22 cellular contexts compared by ENCODE assay signal in the genomic region with DNA sequence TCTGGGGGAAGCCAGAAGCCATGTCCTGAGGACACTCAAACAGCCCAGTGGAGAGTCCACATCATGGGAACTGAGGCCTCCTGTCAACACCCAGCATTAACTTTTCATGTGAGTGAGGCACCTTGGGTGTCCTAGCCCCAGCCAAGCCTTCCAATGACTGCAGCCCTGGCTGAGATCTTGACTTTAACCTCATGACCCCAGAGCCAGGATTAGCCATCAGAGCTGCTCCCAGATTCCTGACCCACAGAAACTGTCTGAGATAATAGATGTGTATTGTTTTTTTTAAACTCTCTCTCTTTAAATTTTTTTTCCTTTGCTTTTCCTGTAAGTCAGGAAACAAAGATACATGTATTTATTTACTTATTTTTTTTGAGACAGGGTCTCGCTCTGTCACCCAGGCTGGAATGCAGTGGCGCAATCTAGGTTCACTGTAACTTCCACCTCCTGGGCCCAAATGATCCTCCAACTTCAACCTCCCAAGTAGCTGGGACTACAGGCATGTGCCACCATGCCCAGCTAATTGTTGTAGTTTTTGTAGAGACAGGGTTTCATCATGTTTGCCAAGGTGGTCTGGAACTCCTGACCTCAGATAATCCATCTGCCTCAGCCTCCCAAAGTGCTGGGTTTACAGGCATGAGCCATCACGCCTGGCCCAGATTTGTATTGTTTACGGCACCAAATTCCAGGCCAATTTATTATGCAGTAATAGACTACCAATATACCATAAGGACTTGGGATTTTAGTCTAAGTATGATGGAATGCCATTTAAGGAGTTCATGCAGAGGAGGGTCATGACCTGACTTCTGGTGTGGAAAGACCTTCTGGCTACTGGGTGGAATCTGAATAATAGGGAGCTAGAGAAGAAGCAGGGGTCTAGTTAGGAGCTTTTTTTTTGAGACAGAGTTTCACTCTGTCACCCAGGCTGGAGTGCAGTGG. TPM values are rescaled to one million over a fixed set of nuclear protein-coding genes. Genes with fewer than 3 reads are reported as not detected.
DNase-seq lines count a peak whose midpoint lies in the region; ATAC-seq and TF ChIP-seq lines count a peak whose summit lies in the region.
"Had no signal": no experiment of that assay in that cellular context is flagged by ENCODE, and none has a peak within 500 bp of the region (broad histone marks: within the 10 kb centered on the region; RNA-seq: fewer than 3 reads in every experiment).

No MANE protein-coding gene starts in this region.

- H2BK20ac ChIP-seq in IMR-90 (ENCODE audit: low read depth, low read length): peak overlapping the region; percentile 77

- peak overlapping the region; percentile 96 for H4K91ac ChIP-seq in IMR-90 (ENCODE audit: insufficient read depth, low read depth, low read length)

- H2AK5ac ChIP-seq in IMR-90 (ENCODE audit: low read depth, low read length): peak overlapping the region; percentile 94

- H3K79me1 ChIP-seq in IMR-90 (ENCODE audit: low read depth in 1 of 2, low read length in 2 of 2): no peaks in the 10 kb centered on the region

- H3K27me3 ChIP-seq in IMR-90 (ENCODE audit: control insufficient read depth, insufficient read depth, low read length) (no peaks in the 10 kb centered on the region), left lung (no peaks in the 10 kb centered on the region), thyroid gland (no peaks in the 10 kb centered on the region)
- H3K27me3 ChIP-seq: BE2C had no signal

- peak overlapping the region; percentile 73 for H2BK120ac ChIP-seq in IMR-90 (ENCODE audit: low read depth, low read length)

- no peak overlapping the region for H4K5ac ChIP-seq in IMR-90 (ENCODE audit: low read depth, low read length)

- no peak for DNase-seq in IMR-90
- peak; percentile 36 for DNase-seq in choroid plexus epithelial cell (ENCODE audit: low read depth)
- no peak for DNase-seq in left lung
- no peak for DNase-seq in thyroid gland
- no peak for DNase-seq in foreskin melanocyte
- no peak for DNase-seq in NCI-H1694 (lab: John Stamatoyannopoulos, UW)
- DNase-seq in NAMALWA (ENCODE audit: low spot score): no peak
- DNase-seq: activated CD4-positive, alpha-beta T cell treated with anti-CD3 and anti-CD28 coated beads for 36 hours; activated naive CD4-positive, alpha-beta T cell treated with anti-CD3 and anti-CD28 coated beads, Interleukin-2, amount 10 ng/mL, durations not matched to agents 7 days and 5 days; BE2C; DMS153; hypothalamus; naive thymus-derived CD8-positive, alpha-beta T cell; NCI-H1092; NCI-H2171; NK-92 treated with Interleukin-12 subunit alpha and Interleukin-12 subunit beta, amount 100 ng/mL, for 24 hours; SHP77; stimulated activated CD4-positive, alpha-beta T cell treated with anti-CD3 and anti-CD28 coated beads, Interleukin-2, amount 100 ng/mL, for 48 hours; stimulated activated CD8-positive, alpha-beta memory T cell treated with anti-CD3 and anti-CD28 coated beads, Interleukin-4, amount 100 ng/mL, for 48 hours had no signal

- H3K4me3 ChIP-seq in IMR-90 (ENCODE audit: insufficient read depth, low read depth, low read length) (no peak overlapping the region), choroid plexus epithelial cell (ENCODE audit: low read depth, low read length) (no peak overlapping the region), left lung (no peak overlapping the region), thyroid gland (replicated peaks in 1 of 3) (no peak overlapping the region)
- H3K4me3 ChIP-seq: GM23338, lung had no signal

- CTCF ChIA-PET in IMR-90 (lab: Yijun Ruan, JAX): interaction anchor here (0.6 kb wide), 1 partner anchor 48 kb away, joined by 3 read pairs; no protein-coding TSS in a partner anchor

- peaks cover 5% of the 10 kb centered on the region for H3K4me1 ChIP-seq in IMR-90 (ENCODE audit: control insufficient read depth, insufficient read depth, low read length)
- H3K4me1 ChIP-seq in left lung: peaks cover 0 to 7% of the 10 kb centered on the region in 2 donors
- H3K4me1 ChIP-seq in thyroid gland: peaks cover 0 to 18% of the 10 kb centered on the region in 2 donors
- H3K4me1 ChIP-seq: BE2C had no signal

- H3K18ac ChIP-seq in IMR-90 (ENCODE audit: low read depth, low read length): no peak overlapping the region

- peak overlapping the region; percentile 48 for H2BK5ac ChIP-seq in IMR-90 (ENCODE audit: low read depth, low read length, poor library complexity, severe bottlenecking)

- no peak for TF ChIP-seq POLR2A in IMR-90 (IDR thresholded peaks at IDR 0.05; ENCODE audit: low read depth, low read length)
- no peak for TF ChIP-seq POLR2A in thyroid gland (IDR thresholded peaks at IDR 0.05)

- POLR2A ChIA-PET in IMR-90 (lab: Charles Lee; ENCODE audit: unreplicated experiment): no interaction called here

- no peaks in the 10 kb centered on the region for H3K36me3 ChIP-seq in IMR-90 (ENCODE audit: control insufficient read depth, insufficient read depth, low read length)
- H3K36me3 ChIP-seq in left lung: no peaks in the 10 kb centered on the region
- no peaks in the 10 kb centered on the region for H3K36me3 ChIP-seq in thyroid gland
- H3K36me3 ChIP-seq: BE2C had no signal

- WGBS in IMR-90 (ENCODE audit: extremely low coverage in 2 of 2, insufficient read length in 1 of 2), 2 experiments: no CpG with 5 or more reads among the region's 4 CpGs
- WGBS in thyroid gland, 2 donors: 86 to 91% methylated on average over 4 of the region's 4 CpGs

- ATAC-seq in IMR-90 (ENCODE audit: low read depth) (peak; percentile 74), left lung (no peak), HG03565 (IDR thresholded peaks at IDR 0.05; ENCODE audit: unreplicated experiment) (no peak)
- ATAC-seq: activated CD4-positive, alpha-beta T cell treated with anti-CD3 and anti-CD28 coated beads for 36 hours; GM23338; naive thymus-derived CD8-positive, alpha-beta T cell had no signal

- dilution Hi-C loops in IMR-90 (cut with HindIII; ENCODE audit: low sequenced_read_pairs, unreplicated experiment): no loop called here

- peak overlapping the region; percentile 78 for H3K4ac ChIP-seq in IMR-90 (ENCODE audit: low read depth, low read length)

- H2AFZ ChIP-seq in IMR-90 (replicated peaks; ENCODE audit: low read length, poor library complexity): peak overlapping the region; percentile 26
- H2AFZ ChIP-seq: GM23338 had no signal

- intact Hi-C loops in IMR-90 (cut with micrococcal nuclease) (no loop called here), left lung (cut with DNase I) (no loop called here), thyroid gland (cut with DNase I) (no loop called here)

- peak overlapping the region; percentile 92 for H3K14ac ChIP-seq in IMR-90 (replicated peaks; ENCODE audit: low read depth, low read length)

- H3K4me2 ChIP-seq in IMR-90 (ENCODE audit: low read depth, low read length): no peak overlapping the region
- H3K4me2 ChIP-seq: GM23338 had no signal

- H4K20me1 ChIP-seq in IMR-90 (ENCODE audit: insufficient read depth, low read length): no peaks in the 10 kb centered on the region

- H3K9ac ChIP-seq in IMR-90 (ENCODE audit: low read depth, low read length): no peak overlapping the region

- no TSS peak for BruUV-seq in IMR-90 (replicated peaks; lab: Mats Ljungman, UMichigan)

- in situ Hi-C loops in IMR-90 (cut with MboI; ENCODE audit: low sequenced_read_pairs): no loop called here

- no peaks in the 10 kb centered on the region for H3K9me3 ChIP-seq in IMR-90 (ENCODE audit: control insufficient read depth, insufficient read depth, low read length)
- no peaks in the 10 kb centered on the region for H3K9me3 ChIP-seq in left lung
- no peaks in the 10 kb centered on the region for H3K9me3 ChIP-seq in thyroid gland
- H3K9me3 ChIP-seq: BE2C had no signal

- peaks cover 4% of the 10 kb centered on the region; the same call in 1 of the 2 replicates for H3K9me1 ChIP-seq in IMR-90 (ENCODE audit: insufficient read depth, low read length)

- peak overlapping the region; percentile 44; the same call in 1 of the 3 replicates for H2BK15ac ChIP-seq in IMR-90 (ENCODE audit: low read depth, low read length)

- no peak overlapping the region for H3K56ac ChIP-seq in IMR-90 (ENCODE audit: extremely low read depth, insufficient read depth, low read length)

- peak overlapping the region; percentile 71; the same call in 1 of the 2 replicates for H3K23ac ChIP-seq in IMR-90 (ENCODE audit: low read depth, low read length)

- peak overlapping the region; percentile 58 to 71; a peak in 3 of 4 replicates for H4K8ac ChIP-seq in IMR-90 (ENCODE audit: low read depth in 2 of 2, low read length in 2 of 2)

- H2AK9ac ChIP-seq in IMR-90 (replicated peaks; ENCODE audit: low read depth, low read length, poor library complexity): peak overlapping the region; percentile 60

- H3K27ac ChIP-seq in IMR-90 (ENCODE audit: insufficient read depth, low read length) (peak overlapping the region; percentile 2; the same call in 1 of the 2 replicates), left lung (peak overlapping the region; percentile 26 to 28), thyroid gland (peak overlapping the region in 2 of 3 donors; percentile 35 to 52)

- no peak for TF ChIP-seq RAD21 in IMR-90 (IDR thresholded peaks at IDR 0.05; ENCODE audit: low read length)

- no peak for TF ChIP-seq CTCF in IMR-90 (conservative IDR thresholded peaks at IDR 0.05; ENCODE audit: low read depth, low read length)
- TF ChIP-seq CTCF in choroid plexus epithelial cell (conservative IDR thresholded peaks at IDR 0.05; ENCODE audit: low read depth, low read length): no peak
- no peak for TF ChIP-seq CTCF in left lung (IDR thresholded peaks at IDR 0.05)
- no peak for TF ChIP-seq CTCF in thyroid gland (IDR thresholded peaks at IDR 0.05)

TF ChIP-seq in IMR-90, 13 proteins besides CTCF, POLR2A, EP300 and RAD21:
- TF ChIP-seq RCOR1 (IDR thresholded peaks at IDR 0.05; ENCODE audit: insufficient replicate concordance, low read length) (no peak), BHLHE40 (IDR thresholded peaks at IDR 0.05; ENCODE audit: low read depth, low read length) (no peak), SMC3 (IDR thresholded peaks at IDR 0.05; ENCODE audit: low read depth, low read length) (no peak), CEBPB (IDR thresholded peaks at IDR 0.05; ENCODE audit: low read depth, low read length) (no peak)

RNA-seq across cellular contexts. Expression of gene TMEM94, which starts 14.0 kb away (rescaled TPM):
- 8.4 and 11.4 TPM in 2 replicates for total RNA-seq in IMR-90 (2012; rRNA removed)
- polyA plus RNA-seq in IMR-90 (2012; rRNA removed): 59.2 and 64.7 TPM in 2 replicates
- 30.4 and 39.0 TPM in 2 replicates for polyA plus RNA-seq in IMR-90 (2012; cell fraction: cytosol; rRNA removed)
- polyA plus RNA-seq in IMR-90 (2012; cell fraction: nucleus; rRNA removed; ENCODE audit: low replicate concordance): 231 and 523 TPM in 2 replicates
- total RNA-seq in left lung: 10 to 100 TPM; 68.4 to 74.3 TPM
- 100 to 1,000 TPM in 1 of 4 donors, 10 to 100 TPM in 3; 52.1 to 116 (median 92.7) TPM for total RNA-seq in thyroid gland

RNA-seq across cellular contexts. Expression of gene GRB2, which starts 37.0 kb away (rescaled TPM):
- total RNA-seq in IMR-90 (2012; rRNA removed) (45.0 and 49.3 TPM in 2 replicates), left lung (100 to 1,000 TPM; 110 to 214 TPM), thyroid gland (100 to 1,000 TPM in 2 of 4 donors, 10 to 100 TPM in 2; 65.8 to 101 (median 97.3) TPM)
- 56.9 and 62.1 TPM in 2 replicates for polyA plus RNA-seq in IMR-90 (2012; rRNA removed)
- polyA plus RNA-seq in IMR-90 (2012; cell fraction: cytosol; rRNA removed): 137 and 237 TPM in 2 replicates
- 49.2 and 98.6 TPM in 2 replicates for polyA plus RNA-seq in IMR-90 (2012; cell fraction: nucleus; rRNA removed; ENCODE audit: low replicate concordance)
